ENCODE assay signal across 4 cellular contexts in the genomic region with DNA sequence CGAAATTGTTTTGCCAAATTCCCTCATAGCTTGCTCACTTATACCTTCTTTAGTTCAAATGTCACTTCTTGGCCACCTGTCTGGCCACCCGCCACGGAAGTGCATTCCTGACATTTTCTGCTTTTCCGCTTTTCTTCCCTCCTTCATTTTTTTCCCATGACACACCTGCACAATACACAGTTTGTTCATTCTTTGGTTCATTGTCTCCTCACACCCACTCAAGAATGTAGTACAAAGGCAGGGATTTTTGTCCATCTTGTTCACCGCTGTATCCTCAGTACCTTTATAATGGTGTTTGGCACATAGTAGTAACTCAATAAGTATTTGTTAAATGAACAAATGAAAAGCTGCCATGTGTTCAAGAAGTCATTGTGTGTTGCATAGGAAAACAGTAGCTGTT.
DNase-seq lines count a peak whose midpoint lies in the region; ATAC-seq, FAIRE-seq and TF ChIP-seq lines count a peak whose summit lies in the region.
"Not testable (repeated sequence)": the region's sequence is repeated elsewhere in the genome, so short reads cannot be mapped to it uniquely, and the experiment has no call there.

No MANE protein-coding gene starts in this region.

- BruUV-seq in PC-3 (replicated peaks; lab: Mats Ljungman, UMichigan) = not testable (repeated sequence)

- not testable (repeated sequence) for H3F3A ChIP-seq in PC-3 (ENCODE audit: low read length, unreplicated experiment)

- H3K9me2 ChIP-seq in PC-3 (replicated peaks; ENCODE audit: low read length) = not testable (repeated sequence)

- H3K9ac ChIP-seq in PC-3 (ENCODE audit: low read length); keratinocyte (ENCODE audit: control insufficient read depth, extremely low read depth, insufficient read depth, low read length): not testable (repeated sequence)

- not testable (repeated sequence) for H3K4me1 ChIP-seq in PC-3 (ENCODE audit: insufficient read depth, low read length); RWPE2 (ENCODE audit: insufficient read depth, poor library complexity, severe bottlenecking); keratinocyte (ENCODE audit: control insufficient read depth, extremely low read depth, insufficient read depth, low read length)

- dilution Hi-C loops in keratinocyte (cut with MboI; ENCODE audit: extremely low pct_ligation_motif_present, low sequenced_read_pairs) = not testable (repeated sequence)

- not testable (repeated sequence) for H3K4me3 ChIP-seq in PC-3 (ENCODE audit: low read length); RWPE2 (ENCODE audit: severe bottlenecking); keratinocyte (ENCODE audit: control insufficient read depth in 2 of 3, extremely low read depth in 1 of 3, insufficient read depth in 2 of 3, low read depth in 1 of 3, low read length in 3 of 3)

- TF ChIP-seq CTCF in PC-3 (conservative IDR thresholded peaks at IDR 0.05; ENCODE audit: low read depth, low read length); RWPE2 (IDR thresholded peaks at IDR 0.05; ENCODE audit: poor library complexity, severe bottlenecking); keratinocyte (optimal IDR thresholded peaks at IDR 0.05 in 1 of 3, IDR thresholded peaks at IDR 0.05 in 1 of 3, conservative IDR thresholded peaks at IDR 0.05 in 1 of 3; ENCODE audit: extremely low read depth in 1 of 3, insufficient read depth in 2 of 3, low read length in 3 of 3): not testable (repeated sequence)

- H4K20me1 ChIP-seq in PC-3 (ENCODE audit: low read length); keratinocyte (ENCODE audit: control insufficient read depth, extremely low read depth, insufficient read depth, low read length): not testable (repeated sequence)

- ATAC-seq in PC-3 (peak; percentile 91), RWPE2 (ENCODE audit: low read depth) (peak; percentile 96), esophagus mucosa (peak; percentile 40)

- CTCF ChIA-PET in PC-3 (lab: Charles Lee) = not testable (repeated sequence)

- peak; percentile 98 for FAIRE-seq in keratinocyte (lab: Jason Lieb, UNC)

- not testable (repeated sequence) for H3K4me2 ChIP-seq in PC-3 (ENCODE audit: low read length); keratinocyte (ENCODE audit: control insufficient read depth, extremely low read depth, insufficient read depth, low read depth, low read length)

- H3K27me3 ChIP-seq in PC-3 (ENCODE audit: low read length); RWPE2 (ENCODE audit: insufficient read depth, poor library complexity, severe bottlenecking); keratinocyte (ENCODE audit: control insufficient read depth, extremely low read depth, insufficient read depth, low read length): not testable (repeated sequence)

- not testable (repeated sequence) for DNase-seq in PC-3; RWPE2 (ENCODE audit: low spot score); keratinocyte (ENCODE audit: low read depth, low spot score)

- not testable (repeated sequence) for H3K36me3 ChIP-seq in PC-3 (ENCODE audit: low read depth, low read length); RWPE2 (ENCODE audit: low read depth); keratinocyte (ENCODE audit: control insufficient read depth in 2 of 2, extremely low read depth in 1 of 2, insufficient read depth in 2 of 2, low read length in 2 of 2)

- H2AFZ ChIP-seq in PC-3 (ENCODE audit: low read length); keratinocyte (ENCODE audit: control insufficient read depth, low read length): not testable (repeated sequence)

- H3K79me2 ChIP-seq in PC-3 (ENCODE audit: low read length); keratinocyte (ENCODE audit: control insufficient read depth, insufficient read depth, low read length): not testable (repeated sequence)

- not testable (repeated sequence) for H3K9me3 ChIP-seq in PC-3 (ENCODE audit: low read length); RWPE2 (ENCODE audit: severe bottlenecking); keratinocyte (ENCODE audit: control insufficient read depth, low read depth, low read length)

- POLR2A ChIA-PET in PC-3 (lab: Charles Lee; ENCODE audit: unreplicated experiment) = not testable (repeated sequence)

- H3K27ac ChIP-seq in PC-3 (ENCODE audit: low read length); RWPE2 (ENCODE audit: poor library complexity, severe bottlenecking); keratinocyte (ENCODE audit: control insufficient read depth, insufficient read depth, low read length): not testable (repeated sequence)

- not testable (repeated sequence) for H3K9me1 ChIP-seq in keratinocyte (ENCODE audit: control insufficient read depth, extremely low read depth, insufficient read depth, low read length)

- intact Hi-C loops in PC-3 (cut with micrococcal nuclease) = not testable (repeated sequence)

Comparison
In these comparisons a context has a peak if more than half of its experiments do, and no peak if none do; other contexts are left out.
1. ATAC-seq: peak in every context shown above with its lines; median percentile 96 in RWPE2; 91 in PC-3; 40 in esophagus mucosa.